Comparison of ENCODE assay signal across 1 cellular context in genomic region chr12:48027183-48028002, GRCh38.
TF ChIP-seq lines count a peak whose summit lies in the region.

No MANE protein-coding gene starts in this region.

TF ChIP-seq in SK-N-SH, 30 proteins besides CTCF, POLR2A, EP300 and RAD21 (continued from another document):
- TF ChIP-seq NRF1 (IDR thresholded peaks at IDR 0.05; ENCODE audit: low read depth, low read length) (no peak), JUND (IDR thresholded peaks at IDR 0.05) (no peak), RCOR1 (IDR thresholded peaks at IDR 0.05; ENCODE audit: low read length) (no peak), TAF1 (IDR thresholded peaks at IDR 0.05; ENCODE audit: borderline replicate concordance, low read depth, low read length) (no peak), TEAD4 (IDR thresholded peaks at IDR 0.05; ENCODE audit: borderline replicate concordance, insufficient read depth) (no peak), USF2 (IDR thresholded peaks at IDR 0.05; ENCODE audit: borderline replicate concordance, low read depth, low read length) (no peak), EZH2phosphoT487 (IDR thresholded peaks at IDR 0.05; ENCODE audit: borderline replicate concordance, low read depth) (no peak), MXI1 (IDR thresholded peaks at IDR 0.05; ENCODE audit: low read depth, low read length) (no peak), RXRA (IDR thresholded peaks at IDR 0.05; ENCODE audit: borderline replicate concordance, low read depth) (no peak)
